8 cellular contexts compared by ENCODE assay signal in the genomic region with DNA sequence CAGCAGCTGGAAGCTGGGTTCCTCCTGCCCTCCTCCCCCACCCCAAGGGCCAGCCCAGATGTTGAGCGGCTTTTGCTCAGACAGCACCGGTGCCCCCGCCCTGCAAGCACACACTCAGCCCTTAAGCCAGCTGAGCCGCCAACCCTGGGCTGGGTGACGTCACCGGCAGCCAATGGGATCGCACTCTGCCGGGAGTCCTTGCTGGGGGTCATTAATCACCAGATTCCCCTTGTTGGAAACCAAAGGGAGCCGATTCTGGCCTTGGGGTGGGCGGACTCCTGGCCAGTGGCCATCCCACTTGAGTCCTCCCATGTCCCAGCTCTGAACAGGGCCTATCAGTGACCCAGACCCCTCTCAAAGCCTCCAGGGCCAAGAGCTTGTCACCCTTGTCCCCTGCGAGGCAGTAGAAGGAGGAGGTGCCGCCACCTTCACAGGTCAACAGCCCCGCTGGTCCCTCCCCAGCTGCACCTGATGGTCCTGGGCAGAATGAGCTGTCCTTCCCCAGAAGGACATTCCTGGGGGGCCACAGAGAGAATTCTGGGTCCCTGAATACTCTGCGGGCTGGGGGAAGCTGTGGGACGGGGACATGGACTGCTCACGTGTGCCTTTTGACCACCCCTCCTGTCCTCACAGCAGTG. TPM values are rescaled to one million over a fixed set of nuclear protein-coding genes. Genes with fewer than 3 reads are reported as not detected.
A peak's percentile ranks its signal among the peaks of the same experiment; 100 is the strongest.
DNase-seq lines count a peak whose midpoint lies in the region; ATAC-seq, FAIRE-seq and TF ChIP-seq lines count a peak whose summit lies in the region.

No MANE protein-coding gene starts in this region.

- no TSS peak for BruUV-seq in endothelial cell of umbilical vein (replicated peaks; lab: Mats Ljungman, UMichigan)

- peak; percentile 43 for FAIRE-seq in endothelial cell of umbilical vein (lab: Jason Lieb, UNC)

- TF ChIP-seq CTCF in endothelial cell of umbilical vein (IDR thresholded peaks at IDR 0.05; ENCODE audit: extremely low read depth in 1 of 2, insufficient read depth in 1 of 2, low read depth in 1 of 2, low read length in 2 of 2), result no peak
- TF ChIP-seq CTCF in thyroid gland (IDR thresholded peaks at IDR 0.05), result no peak

- no peaks in the 10 kb centered on the region for H3K9me3 Mint-ChIP-seq in naive B cell

- H3K4me2 ChIP-seq in endothelial cell of umbilical vein (ENCODE audit: insufficient read depth, low read length), result no peak overlapping the region

- CTCF ChIA-PET in endothelial cell of umbilical vein (lab: Charles Lee), result interaction anchor here (1.2 to 5.5 kb wide), 4 partner anchors 10 to 31 kb away, joined by 3 to 36 read pairs (median 15); no protein-coding TSS in a partner anchor

- no peaks in the 10 kb centered on the region for H4K20me1 ChIP-seq in endothelial cell of umbilical vein (replicated peaks; ENCODE audit: control insufficient read depth, extremely low read depth, insufficient read depth, low read length)

- H3K9me3 ChIP-seq in endothelial cell of umbilical vein (replicated peaks; ENCODE audit: control insufficient read depth, insufficient read depth, low read length), result no peaks in the 10 kb centered on the region
- H3K9me3 ChIP-seq in thyroid gland, result no peaks in the 10 kb centered on the region

- 26 to 47% methylated on average over 6 to 10 of the region's 16 CpGs for WGBS in thyroid gland, 2 donors

- H3K27me3 ChIP-seq in endothelial cell of umbilical vein (ENCODE audit: control insufficient read depth in 2 of 2, insufficient read depth in 2 of 2, low read length in 2 of 2), result no peaks in the 10 kb centered on the region
- no peaks in the 10 kb centered on the region for H3K27me3 ChIP-seq in thyroid gland

- peak overlapping the region in 1 of 6 donors; percentile 82 for H3K27ac Mint-ChIP-seq in naive B cell

- no peak overlapping the region for H3K4me3 Mint-ChIP-seq in naive B cell

- no peaks in the 10 kb centered on the region for H3K9me1 ChIP-seq in endothelial cell of umbilical vein (replicated peaks; ENCODE audit: control insufficient read depth, extremely low read depth, insufficient read depth, low read length)

- peak; percentile 24 to 29 for ATAC-seq in naive B cell (ENCODE audit: low read depth in 2 of 2)
- no peak for ATAC-seq in GM21526 (IDR thresholded peaks at IDR 0.05; ENCODE audit: low FRiP score, unreplicated experiment)
- ATAC-seq in GM19023 (IDR thresholded peaks at IDR 0.05; ENCODE audit: unreplicated experiment), result no peak

- DNase-seq in DMS 273 (lab: John Stamatoyannopoulos, UW; ENCODE audit: unreplicated experiment), result peak; percentile 89
- peak; percentile 50 for DNase-seq in NCI-H510A (lab: John Stamatoyannopoulos, UW)
- peak; percentile 57 for DNase-seq in endothelial cell of umbilical vein (ENCODE audit: low read depth, low spot score)
- DNase-seq in naive B cell, result no peak
- no peak for DNase-seq in GM19238 (ENCODE audit: insufficient read length, low spot score)
- DNase-seq in thyroid gland, result no peak

- H3K36me3 ChIP-seq in endothelial cell of umbilical vein (ENCODE audit: control insufficient read depth in 2 of 2, extremely low read depth in 1 of 2, insufficient read depth in 2 of 2, low read length in 2 of 2) (no peaks in the 10 kb centered on the region), thyroid gland (no peaks in the 10 kb centered on the region)

- no peaks in the 10 kb centered on the region for H3K79me2 ChIP-seq in endothelial cell of umbilical vein (ENCODE audit: control insufficient read depth, insufficient read depth, low read length)

- H3K4me1 ChIP-seq in endothelial cell of umbilical vein (ENCODE audit: control insufficient read depth, extremely low read depth, insufficient read depth, low read length) (no peaks in the 10 kb centered on the region), thyroid gland (peaks cover 0 to 2% of the 10 kb centered on the region in 2 donors)

- H3K4me1 Mint-ChIP-seq in naive B cell, result no peaks in the 10 kb centered on the region

- H3K36me3 Mint-ChIP-seq in naive B cell, result no peaks in the 10 kb centered on the region

- H3K27me3 Mint-ChIP-seq in naive B cell, result peaks cover 11 to 70% (median 31%) of the 10 kb centered on the region in 3 donors

- H3K4me3 ChIP-seq in endothelial cell of umbilical vein (replicated peaks in 1 of 3; ENCODE audit: insufficient read depth in 1 of 3, low read depth in 1 of 3, low read length in 3 of 3) (no peak overlapping the region), thyroid gland (replicated peaks in 1 of 3) (no peak overlapping the region)

- H2AFZ ChIP-seq in endothelial cell of umbilical vein (ENCODE audit: low read depth, low read length), result no peak overlapping the region

- intact Hi-C loops in endothelial cell of umbilical vein (cut with micrococcal nuclease) (no loop called here), thyroid gland (cut with DNase I) (no loop called here)

- H3K9ac ChIP-seq in endothelial cell of umbilical vein (replicated peaks; ENCODE audit: extremely low read depth, insufficient read depth, low read length), result no peak overlapping the region

- H3K27ac ChIP-seq in endothelial cell of umbilical vein (ENCODE audit: insufficient read depth, low read depth, low read length) (no peak overlapping the region), thyroid gland (no peak overlapping the region)

- TF ChIP-seq POLR2A in endothelial cell of umbilical vein (IDR thresholded peaks at IDR 0.05; ENCODE audit: low read depth, low read length) (no peak), thyroid gland (IDR thresholded peaks at IDR 0.05) (no peak)

- POLR2A ChIA-PET in endothelial cell of umbilical vein (lab: Charles Lee), result no interaction called here

- dilution Hi-C loops in endothelial cell of umbilical vein (cut with MboI; ENCODE audit: extremely low pct_ligation_motif_present, low sequenced_read_pairs), result no loop called here

TF ChIP-seq in endothelial cell of umbilical vein, 7 proteins besides CTCF, POLR2A, EP300 and RAD21 (continues in another document):
- no peak for TF ChIP-seq POLR2AphosphoS5 (IDR thresholded peaks at IDR 0.05; ENCODE audit: insufficient read depth, low read depth, low read length)
- no peak for TF ChIP-seq EZH2 (IDR thresholded peaks at IDR 0.05; ENCODE audit: borderline replicate concordance, low read depth, low read length, severe bottlenecking)

RNA-seq across cellular contexts. Expression of a gene that starts 7.4 kb away (rescaled TPM):
- total RNA-seq in endothelial cell of umbilical vein (5.9 and 8.7 TPM in 2 replicates), thyroid gland (1 to 10 TPM; 1.3 to 3.5 (median 2.5) TPM)
- polyA plus RNA-seq in endothelial cell of umbilical vein (4.6 and 6.0 TPM in 2 replicates), naive B cell (ENCODE audit: low read depth in 6 of 6) (under 1 TPM in 3 of 6 donors, not detected in 3; 0.05 to 0.09 (median 0.07) TPM)
- polyA plus RNA-seq in endothelial cell of umbilical vein (2011; cell fraction: cytosol; rRNA removed), result 5.1 and 6.6 TPM in 2 replicates
- polyA plus RNA-seq in endothelial cell of umbilical vein (2011; cell fraction: nucleus; rRNA removed), result 13.2 and 16.4 TPM in 2 replicates
- polyA plus RNA-seq in endothelial cell of umbilical vein (2012), result 4.3 and 11.1 TPM in 2 replicates
- polyA minus RNA-seq in endothelial cell of umbilical vein, result 2.1 and 6.7 TPM in 2 replicates
- polyA minus RNA-seq in endothelial cell of umbilical vein (2011; cell fraction: cytosol; rRNA and poly(A)+ RNA removed), result 6.1 TPM
- 2.9 and 3.4 TPM in 2 replicates for polyA minus RNA-seq in endothelial cell of umbilical vein (2011; cell fraction: nucleus; rRNA and poly(A)+ RNA removed)

RNA-seq across cellular contexts. Expression of a gene that starts 20.4 kb away (rescaled TPM):
- not detected in 2 replicates for total RNA-seq in endothelial cell of umbilical vein
- not detected in 2 replicates for polyA plus RNA-seq in endothelial cell of umbilical vein
- polyA plus RNA-seq in endothelial cell of umbilical vein (2011; cell fraction: cytosol; rRNA removed), result not detected in 2 replicates
- polyA plus RNA-seq in endothelial cell of umbilical vein (2011; cell fraction: nucleus; rRNA removed), result not detected in 2 replicates
- not detected in 2 replicates for polyA plus RNA-seq in endothelial cell of umbilical vein (2012)
- polyA minus RNA-seq in endothelial cell of umbilical vein, result not detected in 2 replicates
- not detected for polyA minus RNA-seq in endothelial cell of umbilical vein (2011; cell fraction: cytosol; rRNA and poly(A)+ RNA removed)
- not detected in 2 replicates for polyA minus RNA-seq in endothelial cell of umbilical vein (2011; cell fraction: nucleus; rRNA and poly(A)+ RNA removed)
- polyA plus RNA-seq in naive B cell (ENCODE audit: low read depth in 6 of 6), result not detected
- not detected for total RNA-seq in thyroid gland

RNA-seq across cellular contexts. Expression of a gene that starts 33.4 kb away (rescaled TPM):
- not detected in 2 replicates for total RNA-seq in endothelial cell of umbilical vein
- polyA plus RNA-seq in endothelial cell of umbilical vein, result not detected in 2 replicates
- polyA plus RNA-seq in endothelial cell of umbilical vein (2011; cell fraction: cytosol; rRNA removed), result not detected in 2 replicates
- polyA plus RNA-seq in endothelial cell of umbilical vein (2011; cell fraction: nucleus; rRNA removed), result not detected in 2 replicates
- not detected in 2 replicates for polyA plus RNA-seq in endothelial cell of umbilical vein (2012)
- not detected in 2 replicates for polyA minus RNA-seq in endothelial cell of umbilical vein
- polyA minus RNA-seq in endothelial cell of umbilical vein (2011; cell fraction: cytosol; rRNA and poly(A)+ RNA removed), result not detected
- not detected in 2 replicates for polyA minus RNA-seq in endothelial cell of umbilical vein (2011; cell fraction: nucleus; rRNA and poly(A)+ RNA removed)
- not detected for polyA plus RNA-seq in naive B cell (ENCODE audit: low read depth in 6 of 6)
- not detected for total RNA-seq in thyroid gland

RNA-seq across cellular contexts. Expression of a gene that starts 43.6 kb away (rescaled TPM):
- total RNA-seq in endothelial cell of umbilical vein (not detected in 2 replicates), thyroid gland (not detected)
- polyA plus RNA-seq in endothelial cell of umbilical vein (not detected in 2 replicates), naive B cell (ENCODE audit: low read depth in 6 of 6) (not detected)
- not detected in 2 replicates for polyA plus RNA-seq in endothelial cell of umbilical vein (2011; cell fraction: cytosol; rRNA removed)
- not detected in 2 replicates for polyA plus RNA-seq in endothelial cell of umbilical vein (2011; cell fraction: nucleus; rRNA removed)
- not detected in 2 replicates for polyA plus RNA-seq in endothelial cell of umbilical vein (2012)
- polyA minus RNA-seq in endothelial cell of umbilical vein, result not detected in 2 replicates
- polyA minus RNA-seq in endothelial cell of umbilical vein (2011; cell fraction: cytosol; rRNA and poly(A)+ RNA removed), result not detected
- polyA minus RNA-seq in endothelial cell of umbilical vein (2011; cell fraction: nucleus; rRNA and poly(A)+ RNA removed), result not detected in 2 replicates

RNA-seq across cellular contexts. Expression of a gene that starts 57.3 kb away (rescaled TPM):
- total RNA-seq in endothelial cell of umbilical vein (not detected in 2 replicates), thyroid gland (not detected)
- polyA plus RNA-seq in endothelial cell of umbilical vein (not detected in 2 replicates), naive B cell (ENCODE audit: low read depth in 6 of 6) (not detected)
- polyA plus RNA-seq in endothelial cell of umbilical vein (2011; cell fraction: cytosol; rRNA removed), result not detected in 2 replicates
- not detected in 2 replicates for polyA plus RNA-seq in endothelial cell of umbilical vein (2011; cell fraction: nucleus; rRNA removed)
- not detected in 2 replicates for polyA plus RNA-seq in endothelial cell of umbilical vein (2012)
- not detected in 2 replicates for polyA minus RNA-seq in endothelial cell of umbilical vein
- polyA minus RNA-seq in endothelial cell of umbilical vein (2011; cell fraction: cytosol; rRNA and poly(A)+ RNA removed), result not detected
- not detected in 2 replicates for polyA minus RNA-seq in endothelial cell of umbilical vein (2011; cell fraction: nucleus; rRNA and poly(A)+ RNA removed)

Comparison
In these comparisons a context has a peak if more than half of its experiments do, and no peak if none do; other contexts are left out.
1. DNase-seq: peak in DMS 273 (single experiment), NCI-H510A (single experiment) and endothelial cell of umbilical vein (single experiment); none in naive B cell (single experiment), GM19238 (single experiment) and thyroid gland (0 of 2).
2. ATAC-seq: peak in naive B cell (2 of 2); none in GM21526 (single experiment) and GM19023 (single experiment).